38 cellular contexts compared by ENCODE assay signal in the genomic region with DNA sequence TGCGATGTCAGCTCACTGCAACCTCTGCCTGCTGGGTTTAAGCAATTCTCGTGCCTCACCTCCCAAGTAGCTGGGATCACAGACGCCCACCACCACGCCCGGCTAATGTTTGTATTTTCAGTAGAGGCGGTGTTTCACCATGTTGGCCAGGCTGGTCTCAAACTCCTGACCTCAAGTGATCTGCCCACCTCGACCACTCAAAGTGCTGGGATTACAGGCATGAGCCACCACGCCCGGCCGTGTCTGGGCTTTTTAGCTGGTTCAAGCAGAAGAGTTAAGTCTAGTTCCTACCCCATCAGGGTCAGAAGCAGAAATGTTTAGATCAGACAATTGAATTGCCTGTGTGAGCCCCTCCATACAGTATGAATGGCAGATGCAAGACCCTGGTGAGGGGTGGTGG. TPM values are rescaled to one million over a fixed set of nuclear protein-coding genes. Genes with fewer than 3 reads are reported as not detected.
"Had no signal": no experiment of that assay in that cellular context is flagged by ENCODE, and none has a peak within 500 bp of the region (broad histone marks: within the 10 kb centered on the region; RNA-seq: fewer than 3 reads in every experiment).

No MANE protein-coding gene starts in this region.

- H3K36me3 ChIP-seq: adrenal gland, breast epithelium, cardiac muscle cell had no signal

- H3K9me3 Mint-ChIP-seq: central memory CD8-positive, alpha-beta T cell had no signal

- H3K27ac Mint-ChIP-seq: activated naive CD4-positive, alpha-beta T cell treated with anti-CD3 and anti-CD28 coated beads for 36 hours; activated naive CD8-positive, alpha-beta T cell; activated naive CD8-positive, alpha-beta T cell treated with anti-CD3 and anti-CD28 coated beads for 36 hours; activated naive CD8-positive, alpha-beta T cell treated with anti-CD3 and anti-CD28 coated beads, Interleukin-2, amount 10 ng/mL, durations not matched to agents 7 days and 5 days; activated naive CD8-positive, alpha-beta T cell treated with anti-CD3 and anti-CD28 coated beads, Interleukin-2, amount 50 U/mL, for 24 hours; activated T-cell treated with anti-CD3 and anti-CD28 coated beads, Interleukin-2, amount 50 U/mL, for 24 hours; activated T-cell treated with anti-CD3 and anti-CD28 coated beads, Interleukin-2, amount 50 U/mL, for 72 hours; activated T-helper 1 cell treated with anti-CD3 and anti-CD28 coated beads, Interleukin-12 subunit alpha, Interleukin-12 subunit beta, Interleukin-2, Interleukin-4 antibody, amounts not matched to agents 30 ng/mL and 10 ng/mL and 1 ng/mL, durations not matched to agents 14 hours and 24 hours and 36 hours; activated T-helper 17 cell treated with anti-CD3 and anti-CD28 coated beads, Interleukin-2, amount 50 U/mL, for 72 hours; activated T-helper 2 cell treated with anti-CD3 and anti-CD28 coated beads, Interferon-gamma antibody, Interleukin-2, Interleukin-4, amounts not matched to agents 10 μg/mL and 5 μg/mL and 100 μg/mL, durations not matched to agents 14 hours and 24 hours and 36 hours; brain had no signal

- H3K9me3 ChIP-seq: adrenal gland had no signal

- H3K4me3 ChIP-seq: adrenal gland, ascending aorta, body of pancreas, breast epithelium, cardiac muscle cell had no signal

- H3K4me3 Mint-ChIP-seq: activated naive CD4-positive, alpha-beta T cell treated with anti-CD3 and anti-CD28 coated beads for 36 hours; activated naive CD4-positive, alpha-beta T cell treated with anti-CD3 and anti-CD28 coated beads, Interleukin-2, amount 50 U/mL, for 24 hours; activated naive CD8-positive, alpha-beta T cell; activated naive CD8-positive, alpha-beta T cell treated with anti-CD3 and anti-CD28 coated beads for 36 hours; activated naive CD8-positive, alpha-beta T cell treated with anti-CD3 and anti-CD28 coated beads, Interleukin-2, amount 10 ng/mL, durations not matched to agents 7 days and 5 days; activated naive CD8-positive, alpha-beta T cell treated with anti-CD3 and anti-CD28 coated beads, Interleukin-2, amount 50 U/mL, for 24 hours; activated T-cell treated with anti-CD3 and anti-CD28 coated beads, Interleukin-2, amount 50 U/mL, for 24 hours; activated T-cell treated with anti-CD3 and anti-CD28 coated beads, Interleukin-2, amount 50 U/mL, for 4 hours; activated T-cell treated with anti-CD3 and anti-CD28 coated beads, Interleukin-2, amount 50 U/mL, for 72 hours; activated T-helper 1 cell treated with anti-CD3 and anti-CD28 coated beads, Interleukin-12 subunit alpha, Interleukin-12 subunit beta, Interleukin-2, Interleukin-4 antibody, amounts not matched to agents 30 ng/mL and 10 ng/mL and 1 ng/mL, durations not matched to agents 14 hours and 24 hours and 36 hours; activated T-helper 17 cell treated with anti-CD3 and anti-CD28 coated beads, Interleukin-2, amount 50 U/mL, for 72 hours; brain; central memory CD8-positive, alpha-beta T cell had no signal

- ATAC-seq: activated naive CD8-positive, alpha-beta T cell treated with anti-CD3 and anti-CD28 coated beads, Interleukin-2, amount 50 U/mL, for 24 hours; activated T-cell treated with anti-CD3 and anti-CD28 coated beads, Interleukin-2, amount 50 U/mL, for 4 hours; activated T-cell treated with anti-CD3 and anti-CD28 coated beads, Interleukin-2, amount 50 U/mL, for 72 hours; activated T-helper 17 cell treated with anti-CD3 and anti-CD28 coated beads, Interleukin-2, amount 50 U/mL, for 72 hours; body of pancreas had no signal

- H3K4me1 Mint-ChIP-seq: activated naive CD4-positive, alpha-beta T cell treated with anti-CD3 and anti-CD28 coated beads, Interleukin-2, amount 50 U/mL, for 24 hours; activated naive CD8-positive, alpha-beta T cell treated with anti-CD3 and anti-CD28 coated beads for 36 hours; activated naive CD8-positive, alpha-beta T cell treated with anti-CD3 and anti-CD28 coated beads, Interleukin-2, amount 10 ng/mL, durations not matched to agents 7 days and 5 days; activated naive CD8-positive, alpha-beta T cell treated with anti-CD3 and anti-CD28 coated beads, Interleukin-2, amount 50 U/mL, for 24 hours; activated T-helper 17 cell treated with anti-CD3 and anti-CD28 coated beads, Interleukin-2, amount 50 U/mL, for 72 hours; brain; central memory CD8-positive, alpha-beta T cell had no signal

- H3K4me1 ChIP-seq: adrenal gland, ascending aorta, body of pancreas, breast epithelium had no signal

- FAIRE-seq: astrocyte, bronchial epithelial cell had no signal

- DNase-seq: activated effector memory CD4-positive, alpha-beta T cell treated with anti-CD3 and anti-CD28 coated beads, Interleukin-2, amount 50 U/mL, for 16 hours; activated effector memory CD4-positive, alpha-beta T cell treated with Interleukin-2 at 50 U/mL for 16 hours; activated gamma-delta T cell; activated gamma-delta T cell treated with Interleukin-2 at 50 U/mL for 16 hours; activated naive CD4-positive, alpha-beta T cell; activated naive CD4-positive, alpha-beta T cell treated with anti-CD3 and anti-CD28 coated beads for 36 hours; activated naive CD4-positive, alpha-beta T cell treated with anti-CD3 and anti-CD28 coated beads, Interleukin-2, amount 50 U/mL, for 16 hours; activated naive CD4-positive, alpha-beta T cell treated with Interleukin-2 at 50 U/mL for 16 hours; activated naive CD8-positive, alpha-beta T cell treated with anti-CD3 and anti-CD28 coated beads for 36 hours; activated naive CD8-positive, alpha-beta T cell treated with anti-CD3 and anti-CD28 coated beads, Interleukin-2, amount 10 ng/mL, durations not matched to agents 7 days and 5 days; activated naive CD8-positive, alpha-beta T cell treated with anti-CD3 and anti-CD28 coated beads, Interleukin-2, amount 50 U/mL, for 24 hours; activated T-cell treated with anti-CD3 and anti-CD28 coated beads for 4 hours; activated T-cell treated with anti-CD3 and anti-CD28 coated beads, Interleukin-2, amount 50 U/mL, for 1 hour; activated T-cell treated with anti-CD3 and anti-CD28 coated beads, Interleukin-2, amount 50 U/mL, for 24 hours; activated T-cell treated with anti-CD3 and anti-CD28 coated beads, Interleukin-2, amount 50 U/mL, for 4 hours; activated T-cell treated with anti-CD3 and anti-CD28 coated beads, Interleukin-2, amount 50 U/mL, for 48 hours; activated T-cell treated with anti-CD3 and anti-CD28 coated beads, Interleukin-2, amount 50 U/mL, for 72 hours; adrenal gland; amniotic stem cell; amygdala; anterior cingulate cortex; body of pancreas; brain microvascular endothelial cell; caudate nucleus; central memory CD4-positive, alpha-beta T cell; cerebellar nuclear complex had no signal

- H3K27me3 ChIP-seq: adrenal gland, ascending aorta, body of pancreas, brain microvascular endothelial cell, breast epithelium, cardiac muscle cell had no signal

- H3K27ac ChIP-seq: adrenal gland, ascending aorta, body of pancreas, brain microvascular endothelial cell, breast epithelium, cardiac muscle cell had no signal

RNA-seq across cellular contexts. Expression of a gene that starts 27.7 kb away (rescaled TPM):
- total RNA-seq: activated T-helper 1 cell treated with anti-CD3 and anti-CD28 coated beads, Interleukin-12 subunit alpha, Interleukin-12 subunit beta, Interleukin-2, Interleukin-4 antibody, amounts not matched to agents 30 ng/mL and 10 ng/mL and 1 ng/mL, durations not matched to agents 14 hours and 24 hours and 36 hours; activated T-helper 2 cell treated with anti-CD3 and anti-CD28 coated beads, Interferon-gamma antibody, Interleukin-2, Interleukin-4, amounts not matched to agents 10 μg/mL and 5 μg/mL and 100 μg/mL, durations not matched to agents 14 hours and 24 hours and 36 hours had no signal
